ENCODE assay signal across 24 cellular contexts in genomic region chr6:165568326-165568725, GRCh38.
DNase-seq lines count a peak whose midpoint lies in the region; ATAC-seq, FAIRE-seq and TF ChIP-seq lines count a peak whose summit lies in the region.
"Had no signal": no experiment of that assay in that cellular context is flagged by ENCODE, and none has a peak within 500 bp of the region (broad histone marks: within the 10 kb centered on the region; RNA-seq: fewer than 3 reads in every experiment).

No MANE protein-coding gene starts in this region.

- 92 to 93% methylated on average over 2 of the region's 2 CpGs for whole genome bisulfite sequencing in endodermal cell (ENCODE audit: insufficient coverage in 1 of 2, insufficient read length in 1 of 2), 2 experiments
- WGBS in mesenchymal stem cell, result 64% methylated on average over 2 of the region's 2 CpGs

- CTCF ChIA-PET in Panc1 (lab: Charles Lee), result interaction anchor here (0.7 kb wide), 1 partner anchor 129 kb away, joined by 9 read pairs; no protein-coding TSS in a partner anchor

- no peak overlapping the region for H3K4me3 ChIP-seq in Panc1 (ENCODE audit: low read depth in 2 of 2, low read length in 2 of 2)
- H3K4me3 ChIP-seq in endodermal cell (ENCODE audit: low read length), result peak overlapping the region; percentile 26
- no peak overlapping the region for H3K4me3 ChIP-seq in mesenchymal stem cell (ENCODE audit: insufficient read depth in 1 of 2, low read depth in 1 of 2, low read length in 2 of 2)
- H3K4me3 ChIP-seq: GM23338 had no signal

- H3K9me3 ChIP-seq in Panc1 (ENCODE audit: control insufficient read depth, insufficient read depth, low read depth, low read length), result peaks cover 15% of the 10 kb centered on the region; the same call in 1 of the 2 replicates
- peaks cover 47% of the 10 kb centered on the region for H3K9me3 ChIP-seq in endodermal cell (ENCODE audit: control insufficient read depth, low read length)
- H3K9me3 ChIP-seq in mesenchymal stem cell (ENCODE audit: control insufficient read depth, low read length), result no peaks in the 10 kb centered on the region
- H3K9me3 ChIP-seq: BE2C, Caco-2 had no signal

- no peak overlapping the region for H4K8ac ChIP-seq in mesenchymal stem cell (ENCODE audit: low read length)

- peak overlapping the region; percentile 23 for H2AK5ac ChIP-seq in mesenchymal stem cell (ENCODE audit: low read length, severe bottlenecking)

- TF ChIP-seq POLR2A in H54 (IDR thresholded peaks at IDR 0.05; ENCODE audit: low read depth, low read length), result no peak

- no peak for DNase-seq in Panc1 (ENCODE audit: low read depth, low spot score)
- DNase-seq in endodermal cell, result no peak
- no peak for DNase-seq in mesenchymal stem cell
- DNase-seq in urothelium cell line (ENCODE audit: low spot score), result no peak
- DNase-seq in activated effector memory CD4-positive, alpha-beta T cell treated with anti-CD3 and anti-CD28 coated beads, Interleukin-2, amount 50 U/mL, for 16 hours, result no peak
- DNase-seq in H54 (ENCODE audit: insufficient read length, low spot score), result no peak
- DNase-seq: ACHN; BE2C; C1 segment of cervical spinal cord; Caco-2; CD4-positive, CD25-positive, alpha-beta regulatory T cell; CD8-positive, alpha-beta memory T cell; DMS153; DMS79; GDM1; H7; HFFc6 had no signal

- no peak overlapping the region for H3K23ac ChIP-seq in mesenchymal stem cell (ENCODE audit: low read length in 2 of 2)

- H2BK5ac ChIP-seq in mesenchymal stem cell (ENCODE audit: low read depth, low read length, poor library complexity, severe bottlenecking), result no peak overlapping the region

- H3K9me3 Mint-ChIP-seq in endodermal cell, result peaks cover 15% of the 10 kb centered on the region
- H3K9me3 Mint-ChIP-seq: GM23338 had no signal

- no peak overlapping the region for H3K14ac ChIP-seq in mesenchymal stem cell (ENCODE audit: low read length in 2 of 2)

- H3K79me1 ChIP-seq in mesenchymal stem cell (replicated peaks; ENCODE audit: low read length, poor library complexity, severe bottlenecking), result peaks cover 6% of the 10 kb centered on the region

- in situ Hi-C loops in Panc1 (cut with HindIII; ENCODE audit: low pct_unique_long_range_greater_than_20kb, low sequenced_read_pairs), result no loop called here

- peaks cover 27% of the 10 kb centered on the region for H3K4me1 ChIP-seq in Panc1 (ENCODE audit: control insufficient read depth, insufficient read depth, low read length)
- H3K4me1 ChIP-seq in endodermal cell (ENCODE audit: control insufficient read depth, insufficient read depth, low read length), result peaks cover 10% of the 10 kb centered on the region
- peaks cover 3% of the 10 kb centered on the region for H3K4me1 ChIP-seq in mesenchymal stem cell (ENCODE audit: control insufficient read depth, insufficient read depth, low read depth, low read length)

- H3K18ac ChIP-seq in mesenchymal stem cell (ENCODE audit: low read depth in 1 of 2, low read length in 2 of 2), result no peak overlapping the region

- peaks cover 14% of the 10 kb centered on the region for H3K4me1 Mint-ChIP-seq in endodermal cell
- H3K4me1 Mint-ChIP-seq: CD4-positive, CD25-positive, alpha-beta regulatory T cell; CD8-positive, alpha-beta memory T cell; GM23338 had no signal

- no peak overlapping the region for H3K4ac ChIP-seq in mesenchymal stem cell (ENCODE audit: low read depth in 1 of 2, low read length in 2 of 2)

- H2AFZ ChIP-seq in mesenchymal stem cell (ENCODE audit: low read depth, low read length), result no peak overlapping the region
- H2AFZ ChIP-seq: GM23338 had no signal

- no peaks in the 10 kb centered on the region for H3K27me3 Mint-ChIP-seq in endodermal cell (ENCODE audit: insufficient read depth)
- H3K27me3 Mint-ChIP-seq: CD4-positive, CD25-positive, alpha-beta regulatory T cell; CD8-positive, alpha-beta memory T cell; IgD-negative memory B cell had no signal

- H3K4me3 Mint-ChIP-seq in endodermal cell, result no peak overlapping the region
- H3K4me3 Mint-ChIP-seq: CD4-positive, CD25-positive, alpha-beta regulatory T cell; CD8-positive, alpha-beta memory T cell; GM23338; HFFc6; IgD-negative memory B cell had no signal

- H3K27ac ChIP-seq in Panc1 (ENCODE audit: low read length), result 0 out of 2 replicates have a peak overlapping the region, but pooled peaks have one; percentile 5
- no peak overlapping the region for H3K27ac ChIP-seq in endodermal cell (ENCODE audit: low read depth, low read length)
- H3K27ac ChIP-seq in mesenchymal stem cell (ENCODE audit: low read length, poor library complexity, severe bottlenecking), result no peak overlapping the region

- H4K91ac ChIP-seq in mesenchymal stem cell (ENCODE audit: low read length), result no peak overlapping the region

- H2BK12ac ChIP-seq in mesenchymal stem cell (ENCODE audit: low read length in 2 of 2), result no peak overlapping the region

- H2BK120ac ChIP-seq in mesenchymal stem cell (ENCODE audit: low read depth, low read length), result no peak overlapping the region

- H3K36me3 ChIP-seq in Panc1 (ENCODE audit: control insufficient read depth, insufficient read depth, low read length) (no peaks in the 10 kb centered on the region), endodermal cell (ENCODE audit: control insufficient read depth, insufficient read depth, low read length) (peaks cover 26% of the 10 kb centered on the region), mesenchymal stem cell (ENCODE audit: control insufficient read depth in 1 of 2, insufficient read depth in 2 of 2, low read depth in 1 of 2, low read length in 2 of 2) (no peaks in the 10 kb centered on the region)
- H3K36me3 ChIP-seq: BE2C had no signal

- POLR2A ChIA-PET in Panc1 (lab: Charles Lee), result no interaction called here

- no peak overlapping the region for H3K27ac Mint-ChIP-seq in endodermal cell
- H3K27ac Mint-ChIP-seq: CD4-positive, CD25-positive, alpha-beta regulatory T cell; CD8-positive, alpha-beta memory T cell; GM23338; HFFc6; IgD-negative memory B cell had no signal

- H2BK15ac ChIP-seq in mesenchymal stem cell (ENCODE audit: low read depth, poor library complexity, severe bottlenecking), result no peak overlapping the region

- intact Hi-C loops in Panc1 (cut with micrococcal nuclease; ENCODE audit: unreplicated experiment), result no loop called here

- BruUV-seq in Panc1 (replicated peaks; lab: Mats Ljungman, UMichigan), result no TSS peak

- H3K4me2 ChIP-seq in mesenchymal stem cell (ENCODE audit: low read length, poor library complexity, severe bottlenecking), result no peak overlapping the region
- H3K4me2 ChIP-seq: GM23338 had no signal

- peak; percentile 30 for FAIRE-seq in urothelium cell line (lab: Jason Lieb, UNC)
- no peak for FAIRE-seq in H54 (lab: Jason Lieb, UNC)
- FAIRE-seq: GM12892, GM18507, HepG2 had no signal

- H3K27me3 ChIP-seq in Panc1 (ENCODE audit: control insufficient read depth, insufficient read depth, low read length), result no peaks in the 10 kb centered on the region
- no peaks in the 10 kb centered on the region for H3K27me3 ChIP-seq in endodermal cell (ENCODE audit: control insufficient read depth, insufficient read depth, low read length, poor library complexity, severe bottlenecking)
- no peaks in the 10 kb centered on the region for H3K27me3 ChIP-seq in mesenchymal stem cell (ENCODE audit: control insufficient read depth in 1 of 2, insufficient read depth in 1 of 2, low read length in 2 of 2)
- H3K27me3 ChIP-seq: BE2C had no signal

- peaks cover 19% of the 10 kb centered on the region for H3K36me3 Mint-ChIP-seq in endodermal cell (ENCODE audit: low read depth)
- H3K36me3 Mint-ChIP-seq: CD4-positive, CD25-positive, alpha-beta regulatory T cell; CD8-positive, alpha-beta memory T cell; IgD-negative memory B cell had no signal

- TF ChIP-seq CTCF in Panc1 (IDR thresholded peaks at IDR 0.05) (no peak), endodermal cell (conservative IDR thresholded peaks at IDR 0.05) (no peak)

- H3K9ac ChIP-seq in endodermal cell (ENCODE audit: extremely low read depth, low read length, poor library complexity, severe bottlenecking), result no peak overlapping the region
- H3K9ac ChIP-seq in mesenchymal stem cell (ENCODE audit: low read length), result no peak overlapping the region

- ATAC-seq in Panc1, result no peak
- no peak for ATAC-seq in HG02610 (IDR thresholded peaks at IDR 0.05; ENCODE audit: unreplicated experiment)
- ATAC-seq: GM23338, HCT116, HepG2 had no signal
